ENCODE assay signal across 40 cellular contexts in the genomic region with DNA sequence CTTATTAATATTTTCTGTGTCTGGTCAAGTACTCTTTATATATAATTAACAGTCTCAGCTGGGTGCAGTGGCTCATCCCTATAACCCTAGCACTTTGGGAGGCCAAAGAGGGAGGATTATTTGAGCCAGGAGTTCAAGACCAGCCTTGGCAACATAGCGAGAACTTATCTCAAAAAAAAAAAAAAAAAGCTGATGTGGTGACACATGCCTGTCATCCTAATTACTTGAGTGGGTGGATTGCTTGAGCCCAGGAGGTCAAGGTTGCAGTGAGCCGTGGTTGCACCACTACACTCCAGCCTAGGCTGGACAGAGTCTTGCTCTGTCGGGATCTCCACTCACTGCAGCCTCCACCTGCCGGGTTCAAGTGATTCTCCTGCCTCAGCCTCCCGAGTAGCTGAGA. TPM values are rescaled to one million over a fixed set of nuclear protein-coding genes. Genes with fewer than 3 reads are reported as not detected.
"Had no signal": no experiment of that assay in that cellular context is flagged by ENCODE, and none has a peak within 500 bp of the region (broad histone marks: within the 10 kb centered on the region; RNA-seq: fewer than 3 reads in every experiment).

No MANE protein-coding gene starts in this region.

- H3K4me3 Mint-ChIP-seq: activated CD4-positive, alpha-beta memory T cell treated with anti-CD3 and anti-CD28 coated beads, Interleukin-2, amount 10 ng/mL, durations not matched to agents 7 days and 5 days; activated CD4-positive, alpha-beta T cell treated with anti-CD3 and anti-CD28 coated beads for 36 hours; activated CD4-positive, alpha-beta T cell treated with anti-CD3 and anti-CD28 coated beads, Interleukin-2, amount 10 ng/mL, durations not matched to agents 7 days and 5 days; activated CD8-positive, alpha-beta T cell treated with anti-CD3 and anti-CD28 coated beads, Interleukin-2, amount 10 ng/mL, durations not matched to agents 7 days and 5 days; activated naive CD4-positive, alpha-beta T cell treated with anti-CD3 and anti-CD28 coated beads, Interleukin-2, amount 10 ng/mL, durations not matched to agents 7 days and 5 days; activated naive CD4-positive, alpha-beta T cell treated with anti-CD3 and anti-CD28 coated beads, Interleukin-2, amount 50 U/mL, for 24 hours; activated naive CD8-positive, alpha-beta T cell; activated naive CD8-positive, alpha-beta T cell treated with anti-CD3 and anti-CD28 coated beads, Interleukin-2, amount 10 ng/mL, durations not matched to agents 7 days and 5 days; activated naive CD8-positive, alpha-beta T cell treated with anti-CD3 and anti-CD28 coated beads, Interleukin-2, amount 50 U/mL, for 24 hours; activated T-cell treated with anti-CD3 and anti-CD28 coated beads, Interleukin-2, amount 50 U/mL, for 24 hours; brain; central memory CD8-positive, alpha-beta T cell; T-helper 1 cell treated with Interleukin-12 subunit alpha and Interleukin-12 subunit beta and Interleukin-4 antibody, amounts not matched to agents 30 μg/mL and 1 μg/mL, for 36 hours; T-helper 2 cell treated with Interferon-gamma antibody and Interleukin-4, amounts not matched to agents 5 μg/mL and 100 μg/mL, for 36 hours; WTC11 had no signal

- H3K4me1 ChIP-seq: ascending aorta had no signal

- ATAC-seq: activated CD4-positive, alpha-beta T cell treated with anti-CD3 and anti-CD28 coated beads for 36 hours; activated CD4-positive, CD25-positive, alpha-beta regulatory T cell treated with anti-CD3 and anti-CD28 coated beads, Interleukin-2, amount 50 U/mL, for 24 hours; activated CD8-positive, alpha-beta T cell treated with anti-CD3 and anti-CD28 coated beads, Interleukin-2, amount 10 ng/mL, durations not matched to agents 7 days and 5 days; activated naive CD8-positive, alpha-beta T cell treated with anti-CD3 and anti-CD28 coated beads, Interleukin-2, amount 50 U/mL, for 24 hours; WTC11 had no signal

- H3K4me3 ChIP-seq: ascending aorta, cardiac muscle cell had no signal

- H3K9me3 ChIP-seq: ascending aorta had no signal

- H3K27ac ChIP-seq: ascending aorta, cardiac muscle cell, WERI-Rb-1 had no signal

- H3K27ac Mint-ChIP-seq: activated CD4-positive, alpha-beta memory T cell treated with anti-CD3 and anti-CD28 coated beads, Interleukin-2, amount 10 ng/mL, durations not matched to agents 7 days and 5 days; activated CD4-positive, alpha-beta T cell treated with anti-CD3 and anti-CD28 coated beads for 36 hours; activated CD4-positive, alpha-beta T cell treated with anti-CD3 and anti-CD28 coated beads, Interleukin-2, amount 10 ng/mL, durations not matched to agents 7 days and 5 days; activated CD8-positive, alpha-beta T cell treated with anti-CD3 and anti-CD28 coated beads, Interleukin-2, amount 10 ng/mL, durations not matched to agents 7 days and 5 days; activated naive CD4-positive, alpha-beta T cell treated with anti-CD3 and anti-CD28 coated beads, Interleukin-2, amount 10 ng/mL, durations not matched to agents 7 days and 5 days; activated naive CD4-positive, alpha-beta T cell treated with anti-CD3 and anti-CD28 coated beads, Interleukin-2, amount 50 U/mL, for 24 hours; activated naive CD8-positive, alpha-beta T cell; activated naive CD8-positive, alpha-beta T cell treated with anti-CD3 and anti-CD28 coated beads, Interleukin-2, amount 10 ng/mL, durations not matched to agents 7 days and 5 days; activated naive CD8-positive, alpha-beta T cell treated with anti-CD3 and anti-CD28 coated beads, Interleukin-2, amount 50 U/mL, for 24 hours; activated T-cell treated with anti-CD3 and anti-CD28 coated beads, Interleukin-2, amount 50 U/mL, for 24 hours; activated T-helper 2 cell treated with anti-CD3 and anti-CD28 coated beads, Interferon-gamma antibody, Interleukin-2, Interleukin-4, amounts not matched to agents 10 μg/mL and 5 μg/mL and 100 μg/mL, durations not matched to agents 14 hours and 24 hours and 36 hours; T-helper 1 cell treated with Interleukin-12 subunit alpha and Interleukin-12 subunit beta and Interleukin-4 antibody, amounts not matched to agents 30 μg/mL and 1 μg/mL, for 36 hours; T-helper 2 cell treated with Interferon-gamma antibody and Interleukin-4, amounts not matched to agents 5 μg/mL and 100 μg/mL, for 36 hours; WTC11 had no signal

- DNase-seq: activated CD4-positive, alpha-beta memory T cell treated with anti-CD3 and anti-CD28 coated beads, Interleukin-2, amount 10 ng/mL, durations not matched to agents 7 days and 5 days; activated CD4-positive, alpha-beta T cell treated with anti-CD3 and anti-CD28 coated beads for 1 hour; activated CD4-positive, alpha-beta T cell treated with anti-CD3 and anti-CD28 coated beads for 36 hours; activated CD4-positive, alpha-beta T cell treated with anti-CD3 and anti-CD28 coated beads for 48 hours; activated CD4-positive, alpha-beta T cell treated with anti-CD3 and anti-CD28 coated beads, Interleukin-2, amount 10 ng/mL, durations not matched to agents 7 days and 5 days; activated CD4-positive, alpha-beta T cell treated with anti-CD3 and anti-CD28 coated beads, Interleukin-2, amount 50 U/mL, for 48 hours; activated CD4-positive, CD25-positive, alpha-beta regulatory T cell; activated CD8-positive, alpha-beta memory T cell treated with anti-CD3 and anti-CD28 coated beads for 24 hours; activated CD8-positive, alpha-beta memory T cell treated with anti-CD3 and anti-CD28 coated beads, Interleukin-2, amount 50 U/mL, for 4 hours; activated CD8-positive, alpha-beta T cell treated with anti-CD3 and anti-CD28 coated beads, Interleukin-2, amount 10 ng/mL, durations not matched to agents 7 days and 5 days; activated effector memory CD4-positive, alpha-beta T cell treated with Interleukin-2 at 50 U/mL for 16 hours; activated gamma-delta T cell; activated naive CD4-positive, alpha-beta T cell treated with anti-CD3 and anti-CD28 coated beads, Interleukin-2, amount 10 ng/mL, durations not matched to agents 7 days and 5 days; activated naive CD4-positive, alpha-beta T cell treated with Interleukin-2 at 50 U/mL for 16 hours; activated naive CD8-positive, alpha-beta T cell treated with anti-CD3 and anti-CD28 coated beads, Interleukin-2, amount 10 ng/mL, durations not matched to agents 7 days and 5 days; activated naive CD8-positive, alpha-beta T cell treated with anti-CD3 and anti-CD28 coated beads, Interleukin-2, amount 50 U/mL, for 24 hours; activated T-cell treated with anti-CD3 and anti-CD28 coated beads, Interleukin-2, amount 50 U/mL, for 24 hours; activated T-cell treated with anti-CD3 and anti-CD28 coated beads, Interleukin-2, amount 50 U/mL, for 48 hours; amygdala; anterior cingulate cortex; caudate nucleus; cerebellar nuclear complex; T-helper 1 cell; T-helper 2 cell; T-helper 9 cell; WERI-Rb-1 had no signal

- H3K36me3 ChIP-seq: ascending aorta, cardiac muscle cell, WERI-Rb-1 had no signal

- H3K27me3 Mint-ChIP-seq: central memory CD8-positive, alpha-beta T cell had no signal

- H3K27me3 ChIP-seq: ascending aorta had no signal

- H3K4me1 Mint-ChIP-seq: activated CD4-positive, alpha-beta memory T cell treated with anti-CD3 and anti-CD28 coated beads, Interleukin-2, amount 10 ng/mL, durations not matched to agents 7 days and 5 days; activated CD4-positive, alpha-beta T cell treated with anti-CD3 and anti-CD28 coated beads for 36 hours; activated CD4-positive, alpha-beta T cell treated with anti-CD3 and anti-CD28 coated beads, Interleukin-2, amount 10 ng/mL, durations not matched to agents 7 days and 5 days; activated naive CD4-positive, alpha-beta T cell treated with anti-CD3 and anti-CD28 coated beads, Interleukin-2, amount 10 ng/mL, durations not matched to agents 7 days and 5 days; activated naive CD4-positive, alpha-beta T cell treated with anti-CD3 and anti-CD28 coated beads, Interleukin-2, amount 50 U/mL, for 24 hours; activated naive CD8-positive, alpha-beta T cell treated with anti-CD3 and anti-CD28 coated beads, Interleukin-2, amount 10 ng/mL, durations not matched to agents 7 days and 5 days; activated naive CD8-positive, alpha-beta T cell treated with anti-CD3 and anti-CD28 coated beads, Interleukin-2, amount 50 U/mL, for 24 hours; brain; central memory CD8-positive, alpha-beta T cell; WTC11 had no signal

- FAIRE-seq: bronchial epithelial cell, TTC549 had no signal

- H3K36me3 Mint-ChIP-seq: activated naive CD4-positive, alpha-beta T cell treated with anti-CD3 and anti-CD28 coated beads, Interleukin-2, amount 10 ng/mL, durations not matched to agents 7 days and 5 days; activated naive CD4-positive, alpha-beta T cell treated with anti-CD3 and anti-CD28 coated beads, Interleukin-2, amount 50 U/mL, for 24 hours; activated naive CD8-positive, alpha-beta T cell treated with anti-CD3 and anti-CD28 coated beads, Interleukin-2, amount 10 ng/mL, durations not matched to agents 7 days and 5 days; brain; WTC11 had no signal

- H3K9me3 Mint-ChIP-seq: activated CD4-positive, alpha-beta T cell treated with anti-CD3 and anti-CD28 coated beads, Interleukin-2, amount 10 ng/mL, durations not matched to agents 7 days and 5 days; activated naive CD4-positive, alpha-beta T cell treated with anti-CD3 and anti-CD28 coated beads, Interleukin-2, amount 10 ng/mL, durations not matched to agents 7 days and 5 days; activated naive CD4-positive, alpha-beta T cell treated with anti-CD3 and anti-CD28 coated beads, Interleukin-2, amount 50 U/mL, for 24 hours; activated naive CD8-positive, alpha-beta T cell treated with anti-CD3 and anti-CD28 coated beads, Interleukin-2, amount 10 ng/mL, durations not matched to agents 7 days and 5 days; activated naive CD8-positive, alpha-beta T cell treated with anti-CD3 and anti-CD28 coated beads, Interleukin-2, amount 50 U/mL, for 24 hours; activated T-cell treated with anti-CD3 and anti-CD28 coated beads, Interleukin-2, amount 50 U/mL, for 24 hours; activated T-helper 2 cell treated with anti-CD3 and anti-CD28 coated beads, Interferon-gamma antibody, Interleukin-2, Interleukin-4, amounts not matched to agents 10 μg/mL and 5 μg/mL and 100 μg/mL, durations not matched to agents 14 hours and 24 hours and 36 hours; central memory CD8-positive, alpha-beta T cell; T-helper 1 cell treated with Interleukin-12 subunit alpha and Interleukin-12 subunit beta and Interleukin-4 antibody, amounts not matched to agents 30 μg/mL and 1 μg/mL, for 36 hours; T-helper 2 cell treated with Interferon-gamma antibody and Interleukin-4, amounts not matched to agents 5 μg/mL and 100 μg/mL, for 36 hours had no signal

RNA-seq across cellular contexts. Expression of gene ELOVL3, which starts 6.7 kb away (rescaled TPM):
- total RNA-seq: activated CD4-positive, alpha-beta memory T cell treated with anti-CD3 and anti-CD28 coated beads, Interleukin-2, amount 10 ng/mL, durations not matched to agents 7 days and 5 days; activated CD4-positive, alpha-beta T cell treated with anti-CD3 and anti-CD28 coated beads, Interleukin-2, amount 10 ng/mL, durations not matched to agents 7 days and 5 days; activated CD8-positive, alpha-beta T cell treated with anti-CD3 and anti-CD28 coated beads, Interleukin-2, amount 10 ng/mL, durations not matched to agents 7 days and 5 days; activated T-helper 2 cell treated with anti-CD3 and anti-CD28 coated beads, Interferon-gamma antibody, Interleukin-2, Interleukin-4, amounts not matched to agents 10 μg/mL and 5 μg/mL and 100 μg/mL, durations not matched to agents 14 hours and 24 hours and 36 hours; ascending aorta; bronchial epithelial cell; cardiac muscle cell; chondrocyte had no signal

RNA-seq across cellular contexts. Expression of gene PITX3, which starts 21.9 kb away (rescaled TPM):
- total RNA-seq: activated CD4-positive, alpha-beta memory T cell treated with anti-CD3 and anti-CD28 coated beads, Interleukin-2, amount 10 ng/mL, durations not matched to agents 7 days and 5 days; activated CD4-positive, alpha-beta T cell treated with anti-CD3 and anti-CD28 coated beads, Interleukin-2, amount 10 ng/mL, durations not matched to agents 7 days and 5 days; activated CD8-positive, alpha-beta T cell treated with anti-CD3 and anti-CD28 coated beads, Interleukin-2, amount 10 ng/mL, durations not matched to agents 7 days and 5 days; activated naive CD8-positive, alpha-beta T cell treated with anti-CD3 and anti-CD28 coated beads, Interleukin-2, amount 10 ng/mL, durations not matched to agents 7 days and 5 days; ascending aorta; bronchial epithelial cell; chondrocyte had no signal
